Comparison of ENCODE assay signal across 27 cellular contexts in the genomic region with DNA sequence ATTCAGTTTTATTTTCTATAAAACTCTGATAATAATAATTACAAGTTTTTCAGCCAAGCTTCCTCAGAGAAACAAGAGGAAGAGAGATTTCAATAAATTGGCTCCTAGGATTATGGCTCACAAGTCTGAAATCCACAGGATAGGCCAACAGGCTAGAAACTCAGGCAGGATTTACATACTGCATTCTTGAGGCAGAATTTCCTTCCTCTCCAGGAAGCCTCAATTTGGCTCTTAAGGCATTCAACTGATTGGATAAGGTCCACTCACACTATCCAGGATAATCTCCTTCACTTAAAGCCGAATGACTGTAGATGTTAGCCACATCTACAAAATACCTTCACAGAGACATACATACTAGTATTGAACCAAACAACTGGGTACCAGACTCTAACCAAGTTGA.
"Had no signal": no experiment of that assay in that cellular context is flagged by ENCODE, and none has a peak within 500 bp of the region (broad histone marks: within the 10 kb centered on the region; RNA-seq: fewer than 3 reads in every experiment).

No MANE protein-coding gene starts in this region.

- H3K4me1 ChIP-seq: gastrocnemius medialis, prostate gland, tibial nerve, upper lobe of left lung had no signal

- ATAC-seq: esophagus mucosa; gastrocnemius medialis; left lobe of liver; mucosa of descending colon; natural killer cell treated with Interleukin-12 subunit alpha and Interleukin-12 subunit beta and Interleukin-15 and Interleukin-18, amount 100 ng/mL, for 72 hours; right cardiac atrium; stimulated activated naive B cell treated with anti-CD40 and anti-IgM and Interleukin-4, amounts not matched to agents 10 μg/mL and 1 μg/mL and 100 μg/mL, for 72 hours had no signal

- H3K27ac ChIP-seq: dorsolateral prefrontal cortex, epithelial cell of prostate, gastrocnemius medialis, prostate gland, sigmoid colon, thoracic aorta, tibial nerve, upper lobe of left lung had no signal

- H3K27me3 ChIP-seq: gastrocnemius medialis, sigmoid colon, tibial nerve, upper lobe of left lung had no signal

- H3K4me1 Mint-ChIP-seq: memory B cell; naive B cell; stimulated activated naive B cell treated with anti-CD40 and anti-IgM and Interleukin-4, amounts not matched to agents 10 μg/mL and 1 μg/mL and 100 μg/mL, for 72 hours had no signal

- H3K27ac Mint-ChIP-seq: endodermal cell; memory B cell; mesothelial cell of epicardium; naive B cell; natural killer cell treated with Interleukin-12 subunit alpha and Interleukin-12 subunit beta and Interleukin-15 and Interleukin-18, amount 100 ng/mL, for 72 hours; stimulated activated naive B cell treated with anti-CD40 and anti-IgM and Interleukin-4, amounts not matched to agents 10 μg/mL and 1 μg/mL and 100 μg/mL, for 72 hours; stimulated activated naive CD8-positive, alpha-beta T cell treated with anti-CD3 and anti-CD28 coated beads, Interleukin-15, Interleukin-2, amounts not matched to agents 100 ng/mL and 50 ng/mL, for 24 hours had no signal

- H3K4me3 Mint-ChIP-seq: endodermal cell; memory B cell; mesothelial cell of epicardium; naive B cell; natural killer cell treated with Interleukin-12 subunit alpha and Interleukin-12 subunit beta and Interleukin-15 and Interleukin-18, amount 100 ng/mL, for 72 hours; neural crest cell; stimulated activated naive B cell treated with anti-CD40 and anti-IgM and Interleukin-4, amounts not matched to agents 10 μg/mL and 1 μg/mL and 100 μg/mL, for 72 hours; stimulated activated naive CD8-positive, alpha-beta T cell treated with anti-CD3 and anti-CD28 coated beads, Interleukin-15, Interleukin-2, amounts not matched to agents 100 ng/mL and 50 ng/mL, for 24 hours had no signal

- H3K9me3 Mint-ChIP-seq: endodermal cell; memory B cell; mesothelial cell of epicardium; neural crest cell; stimulated activated naive B cell treated with anti-CD40 and anti-IgM and Interleukin-4, amounts not matched to agents 10 μg/mL and 1 μg/mL and 100 μg/mL, for 72 hours; stimulated activated naive CD8-positive, alpha-beta T cell treated with anti-CD3 and anti-CD28 coated beads, Interleukin-15, Interleukin-2, amounts not matched to agents 100 ng/mL and 50 ng/mL, for 24 hours had no signal

- DNase-seq: dorsolateral prefrontal cortex; effector CD8-positive, alpha-beta T cell; endodermal cell; foreskin fibroblast; gastrocnemius medialis; head of caudate nucleus; kidney; mucosa of descending colon; naive B cell; right cardiac atrium; sigmoid colon; stimulated activated CD4-positive, alpha-beta T cell treated with anti-CD3 and anti-CD28 coated beads, Interleukin-2, amount 100 ng/mL, for 24 hours; stimulated activated CD4-positive, alpha-beta T cell treated with anti-CD3 and anti-CD28 coated beads, Interleukin-4, amount 100 ng/mL, for 4 hours; stimulated activated naive B cell treated with anti-CD40 and anti-IgM and Interleukin-4, amounts not matched to agents 10 μg/mL and 1 μg/mL and 100 μg/mL, for 72 hours; upper lobe of left lung had no signal

- H3K27me3 Mint-ChIP-seq: memory B cell; naive B cell; natural killer cell treated with Interleukin-12 subunit alpha and Interleukin-12 subunit beta and Interleukin-15 and Interleukin-18, amount 100 ng/mL, for 72 hours; stimulated activated naive B cell treated with anti-CD40 and anti-IgM and Interleukin-4, amounts not matched to agents 10 μg/mL and 1 μg/mL and 100 μg/mL, for 72 hours; stimulated activated naive CD8-positive, alpha-beta T cell treated with anti-CD3 and anti-CD28 coated beads, Interleukin-15, Interleukin-2, amounts not matched to agents 100 ng/mL and 50 ng/mL, for 24 hours had no signal

- H3K36me3 ChIP-seq: gastrocnemius medialis, prostate gland, sigmoid colon, thoracic aorta, tibial nerve, upper lobe of left lung had no signal

- H3K4me3 ChIP-seq: dorsolateral prefrontal cortex, gastrocnemius medialis, lung, mucosa of descending colon, prostate gland, sigmoid colon, thoracic aorta, tibial nerve, upper lobe of left lung had no signal

- H3K36me3 Mint-ChIP-seq: memory B cell; mesothelial cell of epicardium; naive B cell; natural killer cell treated with Interleukin-12 subunit alpha and Interleukin-12 subunit beta and Interleukin-15 and Interleukin-18, amount 100 ng/mL, for 72 hours; stimulated activated naive B cell treated with anti-CD40 and anti-IgM and Interleukin-4, amounts not matched to agents 10 μg/mL and 1 μg/mL and 100 μg/mL, for 72 hours had no signal

- H3K9me3 ChIP-seq: gastrocnemius medialis, mucosa of descending colon, prostate gland, sigmoid colon, thoracic aorta, tibial nerve, upper lobe of left lung had no signal
